In the genomic region with DNA sequence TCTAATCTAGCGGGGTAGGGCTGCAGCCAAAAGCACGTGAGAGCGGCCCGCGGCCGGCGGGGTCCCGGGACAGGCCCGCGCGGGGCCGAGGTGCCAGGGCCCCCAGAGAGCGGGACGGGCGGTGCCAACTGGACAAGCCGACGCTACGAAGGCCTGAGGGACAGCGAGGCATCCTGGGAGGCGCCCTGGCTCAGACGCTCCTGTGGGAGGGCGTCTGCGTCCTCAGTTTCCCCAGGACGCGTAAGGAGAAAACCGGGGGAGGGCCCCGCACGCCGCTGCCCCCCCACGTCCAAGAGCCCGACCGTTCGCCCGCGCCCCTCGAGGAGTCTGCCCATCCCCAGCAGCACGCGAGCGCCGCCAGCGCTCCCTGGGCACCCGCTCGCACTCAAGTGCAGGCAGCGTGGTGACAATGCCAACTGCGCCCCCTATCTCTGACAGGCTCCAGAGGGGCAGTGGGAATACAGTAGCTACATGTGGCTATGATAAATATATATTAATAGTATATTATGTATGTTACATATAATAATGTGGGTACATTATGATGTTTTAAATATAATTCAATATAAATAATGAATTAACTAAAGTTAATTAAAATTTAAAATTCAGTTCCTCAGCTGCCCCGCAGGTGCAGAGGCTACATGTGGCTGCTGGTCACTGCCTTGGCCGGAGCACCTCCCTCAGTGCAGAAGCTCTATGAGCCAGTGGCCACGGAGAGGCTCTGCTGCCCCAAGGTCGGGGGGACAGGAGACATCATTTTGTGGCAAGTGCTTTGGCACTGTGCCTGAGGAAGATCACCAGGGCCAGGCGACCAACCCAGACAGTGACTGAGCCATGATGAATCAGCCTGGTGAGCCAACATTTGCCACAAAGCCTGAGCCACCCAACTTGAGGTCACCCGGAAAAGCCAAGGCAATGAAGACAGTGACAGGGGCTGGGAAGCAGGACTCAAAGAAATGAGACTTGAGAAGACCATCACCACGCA, we compare ENCODE assay signal across 8 cellular contexts. TPM values are rescaled to one million over a fixed set of nuclear protein-coding genes. Genes with fewer than 3 reads are reported as not detected.
DNase-seq lines count a peak whose midpoint lies in the region; ATAC-seq, FAIRE-seq and TF ChIP-seq lines count a peak whose summit lies in the region.

No MANE protein-coding gene starts in this region.

- peak; percentile 26 to 36 for DNase-seq in NCI-H2081 (lab: John Stamatoyannopoulos, UW)
- DNase-seq in NCI-H2081 treated with DMSO at 0.1 percent for 48 hours (lab: John Stamatoyannopoulos, UW), result no peak
- DNase-seq in T-helper 17 cell, result no peak
- DNase-seq in H1 (ENCODE audit: low read depth in 1 of 2, low spot score in 2 of 2), result peak in 1 of 2 experiments; percentile 82
- DNase-seq in suprapubic skin (ENCODE audit: low spot score in 2 of 2), result peak in 1 of 2 donors; percentile 68

- ATAC-seq in T-helper 17 cell (peak; percentile 65), GM19324 (IDR thresholded peaks at IDR 0.05; ENCODE audit: low FRiP score, unreplicated experiment) (no peak), GM21576 (IDR thresholded peaks at IDR 0.05; ENCODE audit: unreplicated experiment) (no peak)

- H4K91ac ChIP-seq in H1 (replicated peaks; ENCODE audit: insufficient read length, low read length), result no peak overlapping the region

- H3K4ac ChIP-seq in H1 (replicated peaks; ENCODE audit: insufficient read length, low read depth, low read length), result no peak overlapping the region

- no peak overlapping the region for H2BK20ac ChIP-seq in H1 (ENCODE audit: low read length)

- peak overlapping the region in 2 of 4 experiments; percentile 15 to 58; a peak in 4 of 8 replicates for H3K4me3 ChIP-seq in H1 (ENCODE audit: extremely low read depth in 1 of 4, insufficient read depth in 2 of 4, low read depth in 3 of 4, low read length in 4 of 4)
- H3K4me3 ChIP-seq in mesodermal cell (ENCODE audit: extremely low read depth, insufficient read depth, low read length, poor library complexity, severe bottlenecking), result peak overlapping the region; percentile 5
- H3K4me3 ChIP-seq in suprapubic skin, result peak overlapping the region; percentile 40

- no peak overlapping the region for H3K56ac ChIP-seq in H1 (replicated peaks; ENCODE audit: insufficient read length, low read depth, low read length)

- H3K79me2 ChIP-seq in H1 (ENCODE audit: control insufficient read depth in 1 of 2, insufficient read depth in 2 of 2, low read length in 2 of 2), result no peaks in the 10 kb centered on the region

- no peak overlapping the region for H3K18ac ChIP-seq in H1 (ENCODE audit: extremely low read depth, low read length)

- H3K27ac Mint-ChIP-seq in T-helper 17 cell, result no peak overlapping the region

- no peaks in the 10 kb centered on the region for H4K20me1 ChIP-seq in H1 (replicated peaks in 1 of 2; ENCODE audit: control insufficient read depth in 1 of 2, insufficient read depth in 2 of 2, low read length in 2 of 2)

- CTCF ChIA-PET in H1 (lab: Charles Lee; ENCODE audit: partially characterized antibody), result interaction anchor here (0.8 to 5.6 kb wide), 24 partner anchors 9 to 213 kb away, joined by 3 to 40 read pairs (median 6); a partner anchor contains a TSS

- H4K8ac ChIP-seq in H1 (ENCODE audit: extremely low read depth, insufficient read depth, low read length), result peak overlapping the region; percentile 57; the same call in 1 of the 2 replicates

- no peak overlapping the region for H3K4me3 Mint-ChIP-seq in T-helper 17 cell

- H3K14ac ChIP-seq in H1 (ENCODE audit: insufficient read length), result no peak overlapping the region

- TF ChIP-seq RAD21 in H1 (IDR thresholded peaks at IDR 0.05 in 1 of 2, conservative IDR thresholded peaks at IDR 0.05 in 1 of 2; ENCODE audit: low read depth in 2 of 2, low read length in 2 of 2), result peak; percentile 72 to 80

- H3K27me3 Mint-ChIP-seq in T-helper 17 cell, result peaks cover 10% of the 10 kb centered on the region

- H3K9ac ChIP-seq in H1 (replicated peaks in 1 of 4; ENCODE audit: extremely low read depth in 1 of 4, low read depth in 3 of 4, low read length in 3 of 4), result no peak overlapping the region

- H3K79me1 ChIP-seq in H1 (ENCODE audit: low read depth, low read length), result no peaks in the 10 kb centered on the region

- TF ChIP-seq POLR2A in H1 (IDR thresholded peaks at IDR 0.05; ENCODE audit: control extremely low read depth in 1 of 2, low read depth in 2 of 2, low read length in 2 of 2) (no peak), suprapubic skin (IDR thresholded peaks at IDR 0.05) (no peak)

- peak overlapping the region; percentile 47 to 72; a peak in 3 of 4 replicates for H3K4me2 ChIP-seq in H1 (ENCODE audit: insufficient read depth in 1 of 2, low read depth in 2 of 2, low read length in 2 of 2)

- H2AK5ac ChIP-seq in H1 (ENCODE audit: low read depth, low read length), result no peak overlapping the region

- H2BK12ac ChIP-seq in H1 (ENCODE audit: low read depth, low read length), result no peak overlapping the region

- 31% methylated on average over 46 of the region's 52 CpGs; no CpG with 5 or more reads in 1 of the 2 experiments for WGBS in H1 (ENCODE audit: extremely low coverage in 1 of 2, insufficient coverage in 1 of 2, insufficient read length in 1 of 2, insufficient replicate concordance in 2 of 2, low coverage in 1 of 2, low lambda C conversion rate in 2 of 2, missing lambda C conversion rate in 1 of 2), 2 experiments
- WGBS in mesodermal cell (ENCODE audit: insufficient coverage in 2 of 2), 2 experiments, result 75 to 79% methylated on average over 40 to 47 of the region's 52 CpGs
- WGBS in suprapubic skin, result 29% methylated on average over 37 of the region's 52 CpGs

- H2BK120ac ChIP-seq in H1 (replicated peaks; ENCODE audit: low read depth, low read length), result no peak overlapping the region

- peaks cover 0 to 4% (median 2%) of the 10 kb centered on the region in 4 experiments; a peak in 5 of 7 replicates for H3K4me1 ChIP-seq in H1 (replicated peaks in 1 of 4; ENCODE audit: control insufficient read depth in 3 of 4, insufficient read depth in 4 of 4, low read length in 3 of 4)
- peaks cover 4% of the 10 kb centered on the region for H3K4me1 ChIP-seq in mesodermal cell (ENCODE audit: control insufficient read depth, insufficient read depth, low read length, poor library complexity, severe bottlenecking)
- H3K4me1 ChIP-seq in suprapubic skin, result peaks cover 11% of the 10 kb centered on the region

- POLR2A ChIA-PET in H1 (lab: Charles Lee; ENCODE audit: partially characterized antibody), result interaction anchor here (1.7 kb wide), 1 partner anchor 169 kb away, joined by 4 read pairs; a partner anchor contains a TSS

- no peak overlapping the region for H2BK5ac ChIP-seq in H1 (ENCODE audit: low read depth, low read length)

- H4K5ac ChIP-seq in H1 (ENCODE audit: insufficient read length, low read depth, low read length), result no peak overlapping the region

- TF ChIP-seq EP300 in H1 (IDR thresholded peaks at IDR 0.05; ENCODE audit: borderline replicate concordance in 1 of 2, low read depth in 2 of 2, low read length in 2 of 2) (no peak), suprapubic skin (IDR thresholded peaks at IDR 0.05) (no peak)

- H3K9me3 ChIP-seq in T-helper 17 cell (ENCODE audit: control insufficient read depth, low read length, poor library complexity, severe bottlenecking) (no peaks in the 10 kb centered on the region), H1 (ENCODE audit: insufficient read depth in 2 of 2, low read depth in 1 of 2, low read length in 1 of 2) (peaks cover 4 to 5% of the 10 kb centered on the region in 2 experiments), mesodermal cell (ENCODE audit: control insufficient read depth, low read length) (peaks cover 9% of the 10 kb centered on the region), suprapubic skin (no peaks in the 10 kb centered on the region)

- FAIRE-seq in H1 (lab: Jason Lieb, UNC), result no peak

- H3K27me3 ChIP-seq in H1 (replicated peaks in 1 of 4; ENCODE audit: control insufficient read depth in 3 of 4, extremely low read depth in 1 of 4, insufficient read depth in 3 of 4, low read length in 3 of 4), result peaks cover 0 to 8% (median 5%) of the 10 kb centered on the region in 4 experiments; a peak in 3 of 7 replicates
- H3K27me3 ChIP-seq in suprapubic skin, result no peaks in the 10 kb centered on the region

- no peaks in the 10 kb centered on the region; the same call in 1 of the 2 replicates for H3K23me2 ChIP-seq in H1 (ENCODE audit: low read depth, low read length)

- TF ChIP-seq CTCF in H1 (IDR thresholded peaks at IDR 0.05; ENCODE audit: control extremely low read depth in 1 of 3, insufficient read depth in 1 of 3, low read depth in 1 of 3, low read length in 3 of 3) (peak; percentile 65 to 87 (median 86)), suprapubic skin (IDR thresholded peaks at IDR 0.05) (peak in 1 of 2 donors; percentile 24)

- no peak overlapping the region for H3K23ac ChIP-seq in H1 (ENCODE audit: insufficient read length)

- peak overlapping the region; percentile 93; the same call in 1 of the 2 replicates for H2AFZ ChIP-seq in H1 (ENCODE audit: low read length)

- H3K27ac ChIP-seq in H1 (ENCODE audit: low read depth, low read length) (no peak overlapping the region), mesodermal cell (ENCODE audit: low read depth, low read length, severe bottlenecking) (no peak overlapping the region), suprapubic skin (no peak overlapping the region)

- peak overlapping the region; percentile 77; the same call in 1 of the 2 replicates for H2BK15ac ChIP-seq in H1 (ENCODE audit: low read length)

- no peaks in the 10 kb centered on the region for H3K36me3 ChIP-seq in H1 (ENCODE audit: control insufficient read depth in 2 of 4, insufficient read depth in 4 of 4, low read length in 3 of 4)
- no peaks in the 10 kb centered on the region for H3K36me3 ChIP-seq in mesodermal cell (ENCODE audit: control insufficient read depth, insufficient read depth, low read length)
- no peaks in the 10 kb centered on the region for H3K36me3 ChIP-seq in suprapubic skin

- peaks cover 7% of the 10 kb centered on the region for H3K4me1 Mint-ChIP-seq in T-helper 17 cell

- H3K36me3 Mint-ChIP-seq in T-helper 17 cell (ENCODE audit: low read depth), result peaks cover 8% of the 10 kb centered on the region

RNA-seq across cellular contexts. Expression of a gene that starts 5.5 kb away (rescaled TPM):
- total RNA-seq in T-helper 17 cell (1 to 10 TPM; 5.9 to 6.0 TPM), suprapubic skin (10 to 100 TPM; 10.2 to 15.9 (median 12.2) TPM)
- total RNA-seq in H1 (2021; fragmentation: NEBNext Ultra II Directional; extraction: Animal tissue kit (Norgen Biotek cat#: 25700)), result 7.1 and 7.3 TPM in 2 replicates
- 7.3 and 10.3 TPM in 2 replicates for polyA plus RNA-seq in H1 (2011; rRNA removed)
- 11.5 TPM for polyA plus RNA-seq in H1 (2011; cell fraction: cytosol; rRNA removed)
- 5.6 TPM for polyA plus RNA-seq in H1 (2011; cell fraction: nucleus; rRNA removed)
- polyA plus RNA-seq in H1 (2012, experiment 1 of 2), result not detected in 4 replicates
- polyA plus RNA-seq in H1 (2012, experiment 2 of 2), result 5.5 TPM
- polyA plus RNA-seq in H1 (2013, experiment 1 of 2), result 11.1 TPM
- polyA plus RNA-seq in H1 (2013, experiment 2 of 2), result 10.8 TPM
- 5.5 and 5.6 TPM in 2 replicates for polyA minus RNA-seq in H1 (2011; rRNA and poly(A)+ RNA removed)
- 5.8 TPM for polyA minus RNA-seq in H1 (2011; cell fraction: cytosol; rRNA and poly(A)+ RNA removed)
- polyA minus RNA-seq in H1 (2011; cell fraction: nucleus; rRNA and poly(A)+ RNA removed), result 9.4 TPM
- 6.5 TPM for polyA plus RNA-seq in mesodermal cell (2013, experiment 1 of 2)
- 7.6 TPM for polyA plus RNA-seq in mesodermal cell (2013, experiment 2 of 2)

RNA-seq across cellular contexts. Expression of a gene that starts 20.5 kb away (rescaled TPM):
- total RNA-seq in T-helper 17 cell (1 to 10 TPM; 2.9 to 7.7 TPM), suprapubic skin (10 to 100 TPM in 2 of 4 donors, 1 to 10 TPM in 2; 9.2 to 40.0 (median 15.4) TPM)
- total RNA-seq in H1 (2021; fragmentation: NEBNext Ultra II Directional; extraction: Animal tissue kit (Norgen Biotek cat#: 25700)), result 4.8 and 4.9 TPM in 2 replicates
- 3.3 and 5.1 TPM in 2 replicates for polyA plus RNA-seq in H1 (2011; rRNA removed)
- polyA plus RNA-seq in H1 (2011; cell fraction: cytosol; rRNA removed), result 2.4 TPM
- 5.6 TPM for polyA plus RNA-seq in H1 (2011; cell fraction: nucleus; rRNA removed)
- 2.7 to 3.7 TPM (median 3.6 TPM) in 4 replicates for polyA plus RNA-seq in H1 (2012, experiment 1 of 2)
- 5.1 TPM for polyA plus RNA-seq in H1 (2012, experiment 2 of 2)
- 3.6 TPM for polyA plus RNA-seq in H1 (2013, experiment 1 of 2)
- 3.8 TPM for polyA plus RNA-seq in H1 (2013, experiment 2 of 2)
- polyA minus RNA-seq in H1 (2011; rRNA and poly(A)+ RNA removed), result 0.90 and 1.2 TPM in 2 replicates
- 1.5 TPM for polyA minus RNA-seq in H1 (2011; cell fraction: cytosol; rRNA and poly(A)+ RNA removed)
- 2.3 TPM for polyA minus RNA-seq in H1 (2011; cell fraction: nucleus; rRNA and poly(A)+ RNA removed)
- polyA plus RNA-seq in mesodermal cell (2013, experiment 1 of 2), result 6.5 TPM
- 5.1 TPM for polyA plus RNA-seq in mesodermal cell (2013, experiment 2 of 2)

RNA-seq across cellular contexts. Expression of a gene that starts 49.8 kb away (rescaled TPM):
- not detected for total RNA-seq in T-helper 17 cell
- total RNA-seq in H1 (2021; fragmentation: NEBNext Ultra II Directional; extraction: Animal tissue kit (Norgen Biotek cat#: 25700)), result not detected in 2 replicates
- 0.03 TPM in 2 replicates for polyA plus RNA-seq in H1 (2011; rRNA removed)
- not detected for polyA plus RNA-seq in H1 (2011; cell fraction: cytosol; rRNA removed)
- 0.13 TPM for polyA plus RNA-seq in H1 (2011; cell fraction: nucleus; rRNA removed)
- 0.14 to 0.90 TPM (median 0.59 TPM) in 3 of 4 replicates, not detected in the other for polyA plus RNA-seq in H1 (2012, experiment 1 of 2)
- polyA plus RNA-seq in H1 (2012, experiment 2 of 2), result 0.09 TPM
- polyA plus RNA-seq in H1 (2013, experiment 1 of 2), result not detected
- not detected for polyA plus RNA-seq in H1 (2013, experiment 2 of 2)
- polyA minus RNA-seq in H1 (2011; rRNA and poly(A)+ RNA removed), result not detected in 2 replicates
- polyA minus RNA-seq in H1 (2011; cell fraction: cytosol; rRNA and poly(A)+ RNA removed), result not detected
- not detected for polyA minus RNA-seq in H1 (2011; cell fraction: nucleus; rRNA and poly(A)+ RNA removed)
- polyA plus RNA-seq in mesodermal cell (2013, experiment 1 of 2), result 0.96 TPM
- polyA plus RNA-seq in mesodermal cell (2013, experiment 2 of 2), result 0.86 TPM
- total RNA-seq in suprapubic skin, result under 1 TPM in 2 of 4 donors, not detected in 2; 0.48 to 0.52 TPM

Comparison
In these comparisons a context has a peak if more than half of its experiments do, and no peak if none do; other contexts are left out.
1. DNase-seq: peak in NCI-H2081 (2 of 2); none in NCI-H2081 treated with DMSO at 0.1 percent for 48 hours (single experiment) and T-helper 17 cell (0 of 3).